20 cellular contexts compared by ENCODE assay signal in the genomic region with DNA sequence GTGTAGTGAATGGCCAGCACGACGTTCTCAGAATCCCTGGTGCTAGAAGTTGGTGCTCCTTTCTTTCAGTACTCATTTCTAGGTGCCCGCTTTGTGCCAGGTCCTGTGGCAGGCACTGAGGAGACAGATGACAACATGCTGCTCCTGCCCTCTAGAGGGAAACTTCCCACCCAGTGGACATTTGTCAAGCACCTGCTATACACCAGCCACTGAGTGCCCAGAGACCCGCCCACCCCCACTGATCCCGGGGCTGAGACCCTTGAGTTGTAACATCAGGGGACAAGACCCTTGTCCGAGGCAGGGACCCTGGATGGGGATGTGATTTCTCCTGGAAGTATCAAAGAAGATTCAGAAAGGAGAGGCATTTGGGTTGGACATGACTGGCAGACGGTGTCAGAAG. TPM values are rescaled to one million over a fixed set of nuclear protein-coding genes. Genes with fewer than 3 reads are reported as not detected.
DNase-seq lines count a peak whose midpoint lies in the region; ATAC-seq and TF ChIP-seq lines count a peak whose summit lies in the region.
"Had no signal": no experiment of that assay in that cellular context is flagged by ENCODE, and none has a peak within 500 bp of the region (broad histone marks: within the 10 kb centered on the region; RNA-seq: fewer than 3 reads in every experiment).

No MANE protein-coding gene starts in this region.

- dilution Hi-C loops in mammary epithelial cell (cut with HindIII; ENCODE audit: low sequenced_read_pairs) (no loop called here), IMR-90 (cut with HindIII; ENCODE audit: low sequenced_read_pairs, unreplicated experiment) (no loop called here)

- no peak overlapping the region for H3K4ac ChIP-seq in IMR-90 (ENCODE audit: low read depth, low read length)

- no peaks in the 10 kb centered on the region for H3K79me2 ChIP-seq in mammary epithelial cell (ENCODE audit: insufficient read depth, low read length)

- H3K4me1 ChIP-seq in mammary epithelial cell (ENCODE audit: insufficient read depth, low read length), result peaks cover 13% of the 10 kb centered on the region
- H3K4me1 ChIP-seq in IMR-90 (ENCODE audit: control insufficient read depth, insufficient read depth, low read length), result peaks cover 7% of the 10 kb centered on the region
- no peaks in the 10 kb centered on the region for H3K4me1 ChIP-seq in A673 (ENCODE audit: insufficient read depth, low read length, poor library complexity, severe bottlenecking)

- H3K4me2 ChIP-seq in mammary epithelial cell (ENCODE audit: insufficient read depth, low read depth, low read length), result no peak overlapping the region
- no peak overlapping the region for H3K4me2 ChIP-seq in IMR-90 (ENCODE audit: low read depth, low read length)

- in situ Hi-C loops in mammary epithelial cell (cut with MboI; ENCODE audit: low sequenced_read_pairs in 2 of 2), result no loop called here
- in situ Hi-C loops in IMR-90 (cut with MboI; ENCODE audit: low sequenced_read_pairs), result no loop called here

- no peak overlapping the region for H4K5ac ChIP-seq in IMR-90 (ENCODE audit: low read depth, low read length)

- H3K27me3 Mint-ChIP-seq in MCF 10A (ENCODE audit: insufficient read depth, unreplicated experiment) (no peaks in the 10 kb centered on the region), endothelial cell (ENCODE audit: unreplicated experiment) (peaks cover 5% of the 10 kb centered on the region)
- no peaks in the 10 kb centered on the region for H3K27me3 Mint-ChIP-seq in stimulated activated memory B cell treated with anti-CD40 and anti-IgM and Interleukin-4, amounts not matched to agents 10 μg/mL and 1 μg/mL and 100 μg/mL, for 72 hours
- H3K27me3 Mint-ChIP-seq: activated naive CD4-positive, alpha-beta T cell treated with anti-CD3 and anti-CD28 coated beads, Interleukin-2, amount 50 U/mL, for 24 hours had no signal

- H2AK5ac ChIP-seq in IMR-90 (ENCODE audit: low read depth, low read length), result no peak overlapping the region

- 68% methylated on average over 5 of the region's 7 CpGs for WGBS in mammary epithelial cell (ENCODE audit: low coverage, missing lambda C conversion rate)
- WGBS in IMR-90 (ENCODE audit: extremely low coverage in 2 of 2, insufficient read length in 1 of 2), 2 experiments, result no CpG with 5 or more reads among the region's 7 CpGs

- H3K9me3 Mint-ChIP-seq in MCF 10A (ENCODE audit: unreplicated experiment), result no peaks in the 10 kb centered on the region
- H3K9me3 Mint-ChIP-seq in endothelial cell (ENCODE audit: unreplicated experiment), result no peaks in the 10 kb centered on the region
- H3K9me3 Mint-ChIP-seq in stimulated activated memory B cell treated with anti-CD40 and anti-IgM and Interleukin-4, amounts not matched to agents 10 μg/mL and 1 μg/mL and 100 μg/mL, for 72 hours, result no peaks in the 10 kb centered on the region
- H3K9me3 Mint-ChIP-seq: activated naive CD4-positive, alpha-beta T cell treated with anti-CD3 and anti-CD28 coated beads, Interleukin-2, amount 50 U/mL, for 24 hours had no signal

- no TSS peak for BruUV-seq in MCF 10A (replicated peaks; lab: Mats Ljungman, UMichigan)
- no TSS peak for BruUV-seq in mammary epithelial cell (replicated peaks; lab: Mats Ljungman, UMichigan)
- no TSS peak for BruUV-seq in IMR-90 (replicated peaks; lab: Mats Ljungman, UMichigan)
- no TSS peak for BruUV-seq in A673 (replicated peaks; lab: Mats Ljungman, UMichigan)

- POLR2A ChIA-PET in MCF 10A (lab: Yijun Ruan, JAX) (no interaction called here), IMR-90 (lab: Charles Lee; ENCODE audit: unreplicated experiment) (no interaction called here), A673 (lab: Charles Lee; ENCODE audit: low non-redundant PET) (no interaction called here)

- H3K36me3 ChIP-seq in mammary epithelial cell (ENCODE audit: insufficient read depth, low read length), result peaks cover 3% of the 10 kb centered on the region
- H3K36me3 ChIP-seq in IMR-90 (ENCODE audit: control insufficient read depth, insufficient read depth, low read length), result peaks cover 76% of the 10 kb centered on the region
- H3K36me3 ChIP-seq in A673 (ENCODE audit: insufficient read depth, low read length, poor library complexity, severe bottlenecking), result peaks cover 67% of the 10 kb centered on the region

- DNase-seq in MCF 10A (ENCODE audit: unreplicated experiment) (peak; percentile 21), mammary epithelial cell (no peak), IMR-90 (no peak), endothelial cell (ENCODE audit: low spot score) (no peak), occipital lobe (lab: John Stamatoyannopoulos, UW) (no peak), globus pallidus (ENCODE audit: low spot score) (no peak), A673 (ENCODE audit: low spot score) (no peak)
- DNase-seq: activated CD4-positive, alpha-beta T cell treated with anti-CD3 and anti-CD28 coated beads, Interleukin-2, amount 50 U/mL, for 4 hours; activated T-cell treated with anti-CD3 and anti-CD28 coated beads, Interleukin-2, amount 50 U/mL, for 1 hour; body of pancreas; COR-L47; cortex of kidney; EL; NCI-H2107; NCI-H524 treated with DMSO at 0.1 percent for 48 hours; nucleus accumbens; spleen; stimulated activated CD4-positive, alpha-beta T cell treated with anti-CD3 and anti-CD28 coated beads, Interleukin-4, amount 100 ng/mL, for 24 hours had no signal

- no peak overlapping the region for H3K23ac ChIP-seq in IMR-90 (ENCODE audit: low read depth, low read length)

- peaks cover 5 to 18% of the 10 kb centered on the region in 2 experiments; a peak in 3 of 4 replicates for H3K79me1 ChIP-seq in IMR-90 (ENCODE audit: low read depth in 1 of 2, low read length in 2 of 2)

- H3K27me3 ChIP-seq in mammary epithelial cell (ENCODE audit: insufficient read depth, low read length), result no peaks in the 10 kb centered on the region
- H3K27me3 ChIP-seq in IMR-90 (ENCODE audit: control insufficient read depth, insufficient read depth, low read length), result no peaks in the 10 kb centered on the region
- H3K27me3 ChIP-seq in A673 (replicated peaks; ENCODE audit: insufficient read depth, low read depth, low read length, poor library complexity), result no peaks in the 10 kb centered on the region
- H3K27me3 ChIP-seq: body of pancreas, spleen had no signal

- H4K20me1 ChIP-seq in mammary epithelial cell (ENCODE audit: insufficient read depth, low read length) (no peaks in the 10 kb centered on the region), IMR-90 (ENCODE audit: insufficient read depth, low read length) (no peaks in the 10 kb centered on the region)

- H3K4me1 Mint-ChIP-seq in MCF 10A (ENCODE audit: insufficient read depth, unreplicated experiment) (peaks cover 11% of the 10 kb centered on the region), endothelial cell (ENCODE audit: unreplicated experiment) (no peaks in the 10 kb centered on the region)
- peaks cover 18% of the 10 kb centered on the region for H3K4me1 Mint-ChIP-seq in stimulated activated memory B cell treated with anti-CD40 and anti-IgM and Interleukin-4, amounts not matched to agents 10 μg/mL and 1 μg/mL and 100 μg/mL, for 72 hours

- TF ChIP-seq RAD21 in IMR-90 (IDR thresholded peaks at IDR 0.05; ENCODE audit: low read length), result no peak

- peaks cover 11% of the 10 kb centered on the region; the same call in 1 of the 2 replicates for H3K9me1 ChIP-seq in IMR-90 (ENCODE audit: insufficient read depth, low read length)

- no peak for ATAC-seq in IMR-90 (ENCODE audit: low read depth)
- no peak for ATAC-seq in stimulated activated memory B cell treated with anti-CD40 and anti-IgM and Interleukin-4, amounts not matched to agents 10 μg/mL and 1 μg/mL and 100 μg/mL, for 72 hours
- ATAC-seq: body of pancreas had no signal

- H2AFZ ChIP-seq in mammary epithelial cell (ENCODE audit: low read depth, low read length) (no peak overlapping the region), IMR-90 (replicated peaks; ENCODE audit: low read length, poor library complexity) (no peak overlapping the region)

- CTCF ChIA-PET in MCF 10A (lab: Yijun Ruan, JAX), result no interaction called here
- CTCF ChIA-PET in mammary epithelial cell (lab: Charles Lee; ENCODE audit: low non-redundant PET), result no interaction called here
- CTCF ChIA-PET in IMR-90 (lab: Yijun Ruan, JAX), result no interaction called here
- CTCF ChIA-PET in A673 (lab: Charles Lee), result no interaction called here

- H2BK15ac ChIP-seq in IMR-90 (ENCODE audit: low read depth, low read length), result no peak overlapping the region

- H3K27ac Mint-ChIP-seq in MCF 10A (ENCODE audit: low read depth, unreplicated experiment) (no peak overlapping the region), endothelial cell (ENCODE audit: unreplicated experiment) (peak overlapping the region; percentile 4)
- peak overlapping the region; percentile 61 for H3K27ac Mint-ChIP-seq in stimulated activated memory B cell treated with anti-CD40 and anti-IgM and Interleukin-4, amounts not matched to agents 10 μg/mL and 1 μg/mL and 100 μg/mL, for 72 hours
- H3K27ac Mint-ChIP-seq: activated naive CD4-positive, alpha-beta T cell treated with anti-CD3 and anti-CD28 coated beads, Interleukin-2, amount 50 U/mL, for 24 hours had no signal

- H3K27ac ChIP-seq in mammary epithelial cell (ENCODE audit: insufficient read depth, low read depth, low read length) (no peak overlapping the region), IMR-90 (ENCODE audit: insufficient read depth, low read length) (no peak overlapping the region), A673 (ENCODE audit: low read depth, low read length, poor library complexity, severe bottlenecking) (no peak overlapping the region)
- H3K27ac ChIP-seq: body of pancreas, spleen had no signal

- no peak overlapping the region for H3K18ac ChIP-seq in IMR-90 (ENCODE audit: low read depth, low read length)

- H2BK5ac ChIP-seq in IMR-90 (ENCODE audit: low read depth, low read length, poor library complexity, severe bottlenecking), result no peak overlapping the region

- TF ChIP-seq POLR2A in IMR-90 (IDR thresholded peaks at IDR 0.05; ENCODE audit: low read depth, low read length), result no peak

- no peak overlapping the region for H4K91ac ChIP-seq in IMR-90 (ENCODE audit: insufficient read depth, low read depth, low read length)

- no peak for TF ChIP-seq CTCF in MCF 10A (IDR thresholded peaks at IDR 0.05; ENCODE audit: unreplicated experiment)
- TF ChIP-seq CTCF in mammary epithelial cell (conservative IDR thresholded peaks at IDR 0.05 in 1 of 2, IDR thresholded peaks at IDR 0.05 in 1 of 2; ENCODE audit: extremely low read depth in 1 of 2, insufficient read depth in 1 of 2, low read depth in 1 of 2, low read length in 2 of 2), result peak in 1 of 2 donors; percentile 24
- no peak for TF ChIP-seq CTCF in IMR-90 (conservative IDR thresholded peaks at IDR 0.05; ENCODE audit: low read depth, low read length)
- TF ChIP-seq CTCF in endothelial cell (IDR thresholded peaks at IDR 0.05; ENCODE audit: unreplicated experiment), result no peak
- TF ChIP-seq CTCF in A673 (conservative IDR thresholded peaks at IDR 0.05; ENCODE audit: low read depth, low read length), result no peak

- intact Hi-C loops in MCF 10A (cut with micrococcal nuclease), result loop anchor here (5.0 kb wide), 1 partner anchor 42 kb away; a partner anchor contains a TSS
- intact Hi-C loops in mammary epithelial cell (cut with micrococcal nuclease), result loop anchor here (2.0 kb wide), 1 partner anchor 46 kb away; no protein-coding TSS in a partner anchor
- intact Hi-C loops in IMR-90 (cut with micrococcal nuclease), result no loop called here
- intact Hi-C loops in A673 (cut with micrococcal nuclease; ENCODE audit: unreplicated experiment), result no loop called here

- H3K4me3 Mint-ChIP-seq in MCF 10A (ENCODE audit: unreplicated experiment) (no peak overlapping the region), endothelial cell (ENCODE audit: unreplicated experiment) (no peak overlapping the region)
- H3K4me3 Mint-ChIP-seq in stimulated activated memory B cell treated with anti-CD40 and anti-IgM and Interleukin-4, amounts not matched to agents 10 μg/mL and 1 μg/mL and 100 μg/mL, for 72 hours, result no peak overlapping the region
- H3K4me3 Mint-ChIP-seq: activated naive CD4-positive, alpha-beta T cell treated with anti-CD3 and anti-CD28 coated beads, Interleukin-2, amount 50 U/mL, for 24 hours had no signal

- H2BK120ac ChIP-seq in IMR-90 (ENCODE audit: low read depth, low read length), result no peak overlapping the region

- peak overlapping the region; percentile 87 for H2AK9ac ChIP-seq in IMR-90 (replicated peaks; ENCODE audit: low read depth, low read length, poor library complexity)

- H3K4me3 ChIP-seq in mammary epithelial cell (replicated peaks in 1 of 3; ENCODE audit: insufficient read depth in 1 of 3, low read depth in 2 of 3, low read length in 3 of 3) (no peak overlapping the region), IMR-90 (ENCODE audit: insufficient read depth, low read depth, low read length) (no peak overlapping the region), A673 (ENCODE audit: low read depth, low read length, poor library complexity, severe bottlenecking) (no peak overlapping the region)
- H3K4me3 ChIP-seq: body of pancreas, spleen had no signal

- H3K9me3 ChIP-seq in mammary epithelial cell (replicated peaks; ENCODE audit: insufficient read depth, low read length), result no peaks in the 10 kb centered on the region
- no peaks in the 10 kb centered on the region for H3K9me3 ChIP-seq in IMR-90 (ENCODE audit: control insufficient read depth, insufficient read depth, low read length)
- H3K9me3 ChIP-seq in A673 (ENCODE audit: low read depth, low read length, poor library complexity, severe bottlenecking), result no peaks in the 10 kb centered on the region
- H3K9me3 ChIP-seq: body of pancreas, spleen had no signal

- no peak overlapping the region for H3K56ac ChIP-seq in IMR-90 (ENCODE audit: extremely low read depth, insufficient read depth, low read length)

- no peak overlapping the region for H3K9ac ChIP-seq in mammary epithelial cell (ENCODE audit: insufficient read depth, low read length)
- no peak overlapping the region for H3K9ac ChIP-seq in IMR-90 (ENCODE audit: low read depth, low read length)

- peaks cover 30% of the 10 kb centered on the region for H3K36me3 Mint-ChIP-seq in MCF 10A (ENCODE audit: insufficient read depth, unreplicated experiment)
- peaks cover 34% of the 10 kb centered on the region for H3K36me3 Mint-ChIP-seq in endothelial cell (ENCODE audit: low read depth, unreplicated experiment)
- H3K36me3 Mint-ChIP-seq in stimulated activated memory B cell treated with anti-CD40 and anti-IgM and Interleukin-4, amounts not matched to agents 10 μg/mL and 1 μg/mL and 100 μg/mL, for 72 hours, result peaks cover 48% of the 10 kb centered on the region

- H4K8ac ChIP-seq in IMR-90 (ENCODE audit: low read depth in 2 of 2, low read length in 2 of 2), result no peak overlapping the region

- H3K14ac ChIP-seq in IMR-90 (replicated peaks; ENCODE audit: low read depth, low read length), result no peak overlapping the region

- no peak overlapping the region for H2BK20ac ChIP-seq in IMR-90 (ENCODE audit: low read depth, low read length)

RNA-seq across cellular contexts. Expression of gene UNC13D, which starts 25.1 kb away (rescaled TPM):
- total RNA-seq in MCF 10A (2022), result 3.5 and 7.6 TPM in 2 replicates
- total RNA-seq in mammary epithelial cell, result 1 to 10 TPM; 4.8 to 5.8 TPM
- 1.3 TPM for polyA plus RNA-seq in mammary epithelial cell
- polyA minus RNA-seq in mammary epithelial cell, result 1.8 TPM
- total RNA-seq in IMR-90 (2012; rRNA removed), result under 0.01 TPM in 1 of 2 replicates, not detected in the other
- polyA plus RNA-seq in IMR-90 (2012; rRNA removed), result 0.31 and 0.52 TPM in 2 replicates
- 0.14 and 1.0 TPM in 2 replicates for polyA plus RNA-seq in IMR-90 (2012; cell fraction: cytosol; rRNA removed)
- polyA plus RNA-seq in IMR-90 (2012; cell fraction: nucleus; rRNA removed; ENCODE audit: low replicate concordance), result 2.1 and 4.2 TPM in 2 replicates
- total RNA-seq in endothelial cell (ENCODE audit: unreplicated experiment), result 11.5 TPM
- total RNA-seq in occipital lobe, result 1.1 TPM
- total RNA-seq in A673 (2021), result 0.37 and 2.2 TPM in 2 replicates

RNA-seq across cellular contexts. Expression of gene UNK, which starts 34.5 kb away (rescaled TPM):
- total RNA-seq in MCF 10A (2022), result 12.3 and 16.0 TPM in 2 replicates
- total RNA-seq in mammary epithelial cell, result 10 to 100 TPM; 15.2 to 15.8 TPM
- polyA plus RNA-seq in mammary epithelial cell, result 10.3 TPM
- polyA minus RNA-seq in mammary epithelial cell, result 4.2 TPM
- total RNA-seq in IMR-90 (2012; rRNA removed), result 15.4 and 15.8 TPM in 2 replicates
- 16.9 and 17.3 TPM in 2 replicates for polyA plus RNA-seq in IMR-90 (2012; rRNA removed)
- 14.3 and 21.3 TPM in 2 replicates for polyA plus RNA-seq in IMR-90 (2012; cell fraction: cytosol; rRNA removed)
- polyA plus RNA-seq in IMR-90 (2012; cell fraction: nucleus; rRNA removed; ENCODE audit: low replicate concordance), result 35.1 and 41.8 TPM in 2 replicates
- total RNA-seq in endothelial cell (ENCODE audit: unreplicated experiment), result 28.8 TPM
- 29.2 TPM for total RNA-seq in occipital lobe
- total RNA-seq in A673 (2021), result 53.2 and 60.0 TPM in 2 replicates

RNA-seq across cellular contexts. Expression of gene WBP2, which starts 36.0 kb away (rescaled TPM):
- total RNA-seq in MCF 10A (2022) (55.7 and 97.9 TPM in 2 replicates), mammary epithelial cell (10 to 100 TPM; 50.2 to 88.0 TPM), IMR-90 (2012; rRNA removed) (7.8 and 9.0 TPM in 2 replicates), endothelial cell (ENCODE audit: unreplicated experiment) (69.6 TPM), occipital lobe (25.9 TPM), A673 (2021) (70.3 and 87.5 TPM in 2 replicates)
- polyA plus RNA-seq in mammary epithelial cell (42.7 TPM), IMR-90 (2012; rRNA removed) (35.5 and 36.7 TPM in 2 replicates)
- 117 TPM for polyA minus RNA-seq in mammary epithelial cell
- polyA plus RNA-seq in IMR-90 (2012; cell fraction: cytosol; rRNA removed), result 28.5 and 41.3 TPM in 2 replicates
- polyA plus RNA-seq in IMR-90 (2012; cell fraction: nucleus; rRNA removed; ENCODE audit: low replicate concordance), result 54.3 and 84.4 TPM in 2 replicates

RNA-seq across cellular contexts. Expression of gene GALK1, which starts 54.1 kb away (rescaled TPM):
- 8.7 and 9.8 TPM in 2 replicates for total RNA-seq in MCF 10A (2022)
- 1 to 10 TPM; 1.5 to 3.0 TPM for total RNA-seq in mammary epithelial cell
- 3.8 TPM for polyA plus RNA-seq in mammary epithelial cell
- polyA minus RNA-seq in mammary epithelial cell, result not detected
- total RNA-seq in IMR-90 (2012; rRNA removed), result 18.9 and 21.9 TPM in 2 replicates
- 19.9 and 28.7 TPM in 2 replicates for polyA plus RNA-seq in IMR-90 (2012; rRNA removed)
- 34.6 and 48.4 TPM in 2 replicates for polyA plus RNA-seq in IMR-90 (2012; cell fraction: cytosol; rRNA removed)
- polyA plus RNA-seq in IMR-90 (2012; cell fraction: nucleus; rRNA removed; ENCODE audit: low replicate concordance), result 51.9 and 143 TPM in 2 replicates
- total RNA-seq in endothelial cell (ENCODE audit: unreplicated experiment), result 18.0 TPM
- total RNA-seq in occipital lobe, result 11.4 TPM
- 18.3 and 29.7 TPM in 2 replicates for total RNA-seq in A673 (2021)

RNA-seq across cellular contexts. Expression of gene TRIM47, which starts 59.3 kb away (rescaled TPM):
- total RNA-seq in MCF 10A (2022) (23.6 and 25.7 TPM in 2 replicates), mammary epithelial cell (10 to 100 TPM; 49.3 to 54.8 TPM), IMR-90 (2012; rRNA removed) (1.4 TPM in 2 replicates), endothelial cell (ENCODE audit: unreplicated experiment) (4.4 TPM), occipital lobe (12.3 TPM), A673 (2021) (0.46 and 0.95 TPM in 2 replicates)
- polyA plus RNA-seq in mammary epithelial cell (33.5 TPM), IMR-90 (2012; rRNA removed) (7.2 and 7.5 TPM in 2 replicates)
- polyA minus RNA-seq in mammary epithelial cell, result 44.0 TPM
- 5.0 and 7.5 TPM in 2 replicates for polyA plus RNA-seq in IMR-90 (2012; cell fraction: cytosol; rRNA removed)
- polyA plus RNA-seq in IMR-90 (2012; cell fraction: nucleus; rRNA removed; ENCODE audit: low replicate concordance), result 9.3 and 15.7 TPM in 2 replicates

Comparison
In these comparisons a context has a peak if more than half of its experiments do, and no peak if none do; other contexts are left out.
1. intact Hi-C loops: an anchor here in MCF 10A (5.0 kb wide) and mammary epithelial cell (2.0 kb wide); none called in IMR-90 and A673.